17 cellular contexts compared by ENCODE assay signal in genomic region chr4:39617534-39617933, GRCh38.
"Had no signal": no experiment of that assay in that cellular context is flagged by ENCODE, and none has a peak within 500 bp of the region (broad histone marks: within the 10 kb centered on the region; RNA-seq: fewer than 3 reads in every experiment).

No MANE protein-coding gene starts in this region.

- DNase-seq: activated CD4-positive, alpha-beta T cell treated with anti-CD3 and anti-CD28 coated beads, Interleukin-2, amount 10 ng/mL, durations not matched to agents 7 days and 5 days; activated CD8-positive, alpha-beta memory T cell treated with anti-CD3 and anti-CD28 coated beads, Interleukin-2, amount 50 U/mL, for 48 hours; activated gamma-delta T cell treated with Interleukin-2 at 50 U/mL for 16 hours; activated naive CD8-positive, alpha-beta T cell treated with anti-CD3 and anti-CD28 coated beads for 36 hours; effector memory CD4-positive, alpha-beta T cell; foreskin fibroblast; hippocampal formation; naive thymus-derived CD4-positive, alpha-beta T cell; stimulated activated CD4-positive, alpha-beta T cell treated with anti-CD3 and anti-CD28 coated beads, Interleukin-4, amount 100 ng/mL, for 4 hours; stimulated activated CD8-positive, alpha-beta memory T cell treated with anti-CD3 and anti-CD28 coated beads, Interleukin-4, amount 100 ng/mL, for 48 hours had no signal

- H3K27me3 ChIP-seq: neutrophil, right atrium auricular region, suprapubic skin had no signal

- H3K27me3 Mint-ChIP-seq: activated CD4-positive, alpha-beta T cell treated with anti-CD3 and anti-CD28 coated beads, Interleukin-2, amount 10 ng/mL, durations not matched to agents 7 days and 5 days; activated naive CD8-positive, alpha-beta T cell treated with anti-CD3 and anti-CD28 coated beads for 36 hours; dendritic cell treated with granulocyte-macrophage colony-stimulating factor and Interleukin-4, amounts not matched to agents 40 ng/mL and 50 ng/mL, for 4 days; naive thymus-derived CD4-positive, alpha-beta T cell; stimulated activated naive CD8-positive, alpha-beta T cell treated with anti-CD3 and anti-CD28 coated beads, Interleukin-15, Interleukin-2, amounts not matched to agents 100 ng/mL and 50 ng/mL, for 24 hours had no signal

- H3K27ac ChIP-seq: neutrophil, right atrium auricular region, skin epidermis, suprapubic skin had no signal

- H3K36me3 Mint-ChIP-seq: activated naive CD8-positive, alpha-beta T cell treated with anti-CD3 and anti-CD28 coated beads for 36 hours had no signal

- H3K9me3 ChIP-seq: neutrophil, right atrium auricular region, suprapubic skin had no signal

- H3K4me3 ChIP-seq: right atrium auricular region, skin epidermis, suprapubic skin had no signal

- H3K4me3 Mint-ChIP-seq: activated CD4-positive, alpha-beta T cell treated with anti-CD3 and anti-CD28 coated beads, Interleukin-2, amount 10 ng/mL, durations not matched to agents 7 days and 5 days; activated naive CD8-positive, alpha-beta T cell treated with anti-CD3 and anti-CD28 coated beads for 36 hours; dendritic cell treated with granulocyte-macrophage colony-stimulating factor and Interleukin-4, amounts not matched to agents 40 ng/mL and 50 ng/mL, for 4 days; naive thymus-derived CD4-positive, alpha-beta T cell; stimulated activated naive CD8-positive, alpha-beta T cell treated with anti-CD3 and anti-CD28 coated beads, Interleukin-15, Interleukin-2, amounts not matched to agents 100 ng/mL and 50 ng/mL, for 24 hours had no signal

- H3K36me3 ChIP-seq: neutrophil, right atrium auricular region, suprapubic skin had no signal

- H3K4me1 Mint-ChIP-seq: activated CD4-positive, alpha-beta T cell treated with anti-CD3 and anti-CD28 coated beads, Interleukin-2, amount 10 ng/mL, durations not matched to agents 7 days and 5 days had no signal

- H3K27ac Mint-ChIP-seq: activated CD4-positive, alpha-beta T cell treated with anti-CD3 and anti-CD28 coated beads, Interleukin-2, amount 10 ng/mL, durations not matched to agents 7 days and 5 days; activated naive CD8-positive, alpha-beta T cell treated with anti-CD3 and anti-CD28 coated beads for 36 hours; dendritic cell treated with granulocyte-macrophage colony-stimulating factor and Interleukin-4, amounts not matched to agents 40 ng/mL and 50 ng/mL, for 4 days; naive thymus-derived CD4-positive, alpha-beta T cell; stimulated activated naive CD8-positive, alpha-beta T cell treated with anti-CD3 and anti-CD28 coated beads, Interleukin-15, Interleukin-2, amounts not matched to agents 100 ng/mL and 50 ng/mL, for 24 hours had no signal

- ATAC-seq: left lobe of liver; naive thymus-derived CD4-positive, alpha-beta T cell had no signal

- H3K9me3 Mint-ChIP-seq: activated CD4-positive, alpha-beta T cell treated with anti-CD3 and anti-CD28 coated beads, Interleukin-2, amount 10 ng/mL, durations not matched to agents 7 days and 5 days; activated naive CD8-positive, alpha-beta T cell treated with anti-CD3 and anti-CD28 coated beads for 36 hours; dendritic cell treated with granulocyte-macrophage colony-stimulating factor and Interleukin-4, amounts not matched to agents 40 ng/mL and 50 ng/mL, for 4 days; naive thymus-derived CD4-positive, alpha-beta T cell; stimulated activated naive CD8-positive, alpha-beta T cell treated with anti-CD3 and anti-CD28 coated beads, Interleukin-15, Interleukin-2, amounts not matched to agents 100 ng/mL and 50 ng/mL, for 24 hours had no signal
